Comparison of ENCODE assay signal across 8 cellular contexts in the genomic region with DNA sequence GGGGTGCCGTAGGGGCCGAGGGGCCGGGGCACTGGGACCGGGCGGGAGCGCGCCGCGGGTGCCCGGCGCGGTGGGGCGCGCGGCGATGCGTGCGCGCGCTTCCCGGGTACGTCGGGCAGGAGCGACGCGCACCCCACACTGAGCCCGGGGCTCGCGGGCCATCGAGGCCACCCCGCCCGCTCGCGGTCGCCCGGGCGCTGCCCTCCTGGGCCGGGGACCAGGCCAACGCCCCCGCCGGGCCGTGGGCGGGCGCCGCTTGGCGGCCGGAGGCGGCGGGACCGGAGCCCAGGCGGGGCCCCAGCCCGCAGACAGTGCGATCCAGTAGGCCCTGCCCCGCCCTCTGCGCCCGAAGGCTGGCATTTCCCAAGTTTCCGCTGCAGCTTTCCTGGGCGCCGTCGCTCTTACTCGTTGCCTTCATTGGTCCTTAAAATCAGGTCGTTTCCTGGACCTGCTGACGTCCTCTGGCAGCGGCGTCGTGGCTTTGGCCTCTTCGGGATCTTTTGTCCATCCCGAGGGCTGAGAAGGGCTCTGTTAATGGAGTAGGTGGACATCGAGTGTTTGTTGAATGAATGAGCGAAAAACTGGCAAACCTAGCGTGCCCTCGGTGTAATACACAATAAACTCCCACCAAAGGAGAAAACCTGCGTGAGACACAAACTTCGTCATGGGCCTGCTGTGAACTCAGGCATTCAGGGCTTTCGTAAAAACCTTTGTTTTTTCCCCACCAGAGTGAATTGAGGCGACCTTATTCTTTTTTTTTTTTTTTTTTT. TPM values are rescaled to one million over a fixed set of nuclear protein-coding genes. Genes with fewer than 3 reads are reported as not detected.
A peak's percentile ranks its signal among the peaks of the same experiment; 100 is the strongest.
DNase-seq lines count a peak whose midpoint lies in the region; ATAC-seq and TF ChIP-seq lines count a peak whose summit lies in the region.

No MANE protein-coding gene starts in this region.

- peak overlapping the region; percentile 93 for H3K27ac ChIP-seq in mammary epithelial cell (ENCODE audit: insufficient read depth, low read depth, low read length)
- peak overlapping the region; percentile 46 for H3K27ac ChIP-seq in iPS-18a (ENCODE audit: low read length)
- H3K27ac ChIP-seq in gastrocnemius medialis, result peak overlapping the region; percentile 71 to 85 (median 76)
- H3K27ac ChIP-seq in MM.1S (ENCODE audit: low read length), result no peak overlapping the region

- peak overlapping the region; percentile 63 to 74 (median 71) for H3K4me3 ChIP-seq in mammary epithelial cell (replicated peaks in 1 of 3; ENCODE audit: insufficient read depth in 1 of 3, low read depth in 2 of 3, low read length in 3 of 3)
- H3K4me3 ChIP-seq in iPS-18a (ENCODE audit: low read length), result peak overlapping the region; percentile 82
- H3K4me3 ChIP-seq in gastrocnemius medialis, result peak overlapping the region; percentile 57 to 75 (median 66)
- H3K4me3 ChIP-seq in MM.1S (ENCODE audit: low read length), result no peak overlapping the region

- H4K20me1 ChIP-seq in mammary epithelial cell (ENCODE audit: insufficient read depth, low read length) (no peaks in the 10 kb centered on the region), MM.1S (ENCODE audit: insufficient read depth, low read length) (no peaks in the 10 kb centered on the region)

- no peak for TF ChIP-seq CTCF in mammary epithelial cell (conservative IDR thresholded peaks at IDR 0.05 in 1 of 2, IDR thresholded peaks at IDR 0.05 in 1 of 2; ENCODE audit: extremely low read depth in 1 of 2, insufficient read depth in 1 of 2, low read depth in 1 of 2, low read length in 2 of 2)
- TF ChIP-seq CTCF in gastrocnemius medialis (IDR thresholded peaks at IDR 0.05 in 4 of 5, conservative IDR thresholded peaks at IDR 0.05 in 1 of 5), result peak in 2 of 5 experiments; percentile 17 to 30
- no peak for TF ChIP-seq CTCF in MM.1S (IDR thresholded peaks at IDR 0.05; ENCODE audit: low read length)

- in situ Hi-C loops in mammary epithelial cell (cut with MboI; ENCODE audit: low sequenced_read_pairs in 2 of 2) (no loop called here), gastrocnemius medialis (cut with MboI; ENCODE audit: low sequenced_read_pairs in 4 of 4) (no loop called here)

- WGBS in mammary epithelial cell (ENCODE audit: low coverage, missing lambda C conversion rate), result 5% methylated on average over 24 of the region's 76 CpGs

- CTCF ChIA-PET in mammary epithelial cell (lab: Charles Lee; ENCODE audit: low non-redundant PET), result interaction anchor here (0.6 kb wide), 1 partner anchor 238 kb away, joined by 9 read pairs; no protein-coding TSS in a partner anchor

- BruUV-seq in mammary epithelial cell (replicated peaks; lab: Mats Ljungman, UMichigan), result no TSS peak

- dilution Hi-C loops in mammary epithelial cell (cut with HindIII; ENCODE audit: low sequenced_read_pairs), result no loop called here

- ATAC-seq in gastrocnemius medialis, result peak; percentile 58 to 63
- ATAC-seq in GM21360 (IDR thresholded peaks at IDR 0.05; ENCODE audit: unreplicated experiment), result no peak

- H3K79me2 ChIP-seq in mammary epithelial cell (ENCODE audit: insufficient read depth, low read length) (peaks cover 47% of the 10 kb centered on the region), MM.1S (ENCODE audit: low read length) (no peaks in the 10 kb centered on the region)

- H3K9me2 ChIP-seq in MM.1S (replicated peaks; ENCODE audit: insufficient read depth, low read length), result no peaks in the 10 kb centered on the region

- TF ChIP-seq POLR2A in gastrocnemius medialis (IDR thresholded peaks at IDR 0.05), result peak; percentile 22 to 50

- H3K9me3 ChIP-seq in mammary epithelial cell (replicated peaks; ENCODE audit: insufficient read depth, low read length) (peaks cover 3% of the 10 kb centered on the region), iPS-18a (ENCODE audit: control insufficient read depth, low read depth, low read length) (no peaks in the 10 kb centered on the region), gastrocnemius medialis (no peaks in the 10 kb centered on the region), MM.1S (replicated peaks; ENCODE audit: insufficient read depth, low read length) (no peaks in the 10 kb centered on the region)

- H3K4me2 ChIP-seq in mammary epithelial cell (ENCODE audit: insufficient read depth, low read depth, low read length) (peak overlapping the region; percentile 92), MM.1S (ENCODE audit: low read depth, low read length) (no peak overlapping the region)

- H3K9ac ChIP-seq in mammary epithelial cell (ENCODE audit: insufficient read depth, low read length) (peak overlapping the region; percentile 88), iPS-18a (ENCODE audit: low read length) (peak overlapping the region; percentile 71), MM.1S (ENCODE audit: low read length) (no peak overlapping the region)

- H2AFZ ChIP-seq in mammary epithelial cell (ENCODE audit: low read depth, low read length), result peak overlapping the region; percentile 96
- H2AFZ ChIP-seq in MM.1S (ENCODE audit: low read length), result no peak overlapping the region

- intact Hi-C loops in mammary epithelial cell (cut with micrococcal nuclease), result loop anchor here (1.0 to 10.0 kb wide), 2 partner anchors 11 to 627 kb away; partner anchors contain the start of gene RASSF10
- intact Hi-C loops in gastrocnemius medialis (cut with DNase I; ENCODE audit: low total_unique reads), result loop anchor here (1.0 kb wide), 1 partner anchor 47 kb away; no protein-coding TSS in a partner anchor

- peaks cover 28% of the 10 kb centered on the region for H3K4me1 ChIP-seq in mammary epithelial cell (ENCODE audit: insufficient read depth, low read length)
- H3K4me1 ChIP-seq in iPS-18a (ENCODE audit: control insufficient read depth, low read depth, low read length), result peaks cover 9% of the 10 kb centered on the region
- H3K4me1 ChIP-seq in gastrocnemius medialis, result peaks cover 5 to 15% of the 10 kb centered on the region in 2 donors
- no peaks in the 10 kb centered on the region for H3K4me1 ChIP-seq in MM.1S (ENCODE audit: low read length)

- no peaks in the 10 kb centered on the region for H3K27me3 ChIP-seq in mammary epithelial cell (ENCODE audit: insufficient read depth, low read length)
- peaks cover 19% of the 10 kb centered on the region for H3K27me3 ChIP-seq in iPS-18a (ENCODE audit: control insufficient read depth, insufficient read depth, low read length)
- no peaks in the 10 kb centered on the region for H3K27me3 ChIP-seq in gastrocnemius medialis
- no peaks in the 10 kb centered on the region for H3K27me3 ChIP-seq in MM.1S (replicated peaks; ENCODE audit: insufficient read depth, low read length)

- peak; percentile 55 for DNase-seq in GM04504 (ENCODE audit: low read depth)
- DNase-seq in NCI-H748 (lab: John Stamatoyannopoulos, UW; ENCODE audit: unreplicated experiment), result peak; percentile 86
- peak; percentile 81 for DNase-seq in mammary epithelial cell
- DNase-seq in gastrocnemius medialis, result peak; percentile 21 to 43
- DNase-seq in MM.1S, result no peak
- no peak for DNase-seq in NCI-H2081 treated with DMSO at 0.1 percent for 48 hours (lab: John Stamatoyannopoulos, UW)

- no peaks in the 10 kb centered on the region for H3F3A ChIP-seq in MM.1S (ENCODE audit: insufficient read depth, low read length)

- no peaks in the 10 kb centered on the region for H3K36me3 ChIP-seq in mammary epithelial cell (ENCODE audit: insufficient read depth, low read length)
- no peaks in the 10 kb centered on the region for H3K36me3 ChIP-seq in iPS-18a (ENCODE audit: control insufficient read depth, low read depth, low read length)
- H3K36me3 ChIP-seq in gastrocnemius medialis, result no peaks in the 10 kb centered on the region
- no peaks in the 10 kb centered on the region for H3K36me3 ChIP-seq in MM.1S (replicated peaks; ENCODE audit: insufficient read depth, low read length)

RNA-seq across cellular contexts. Expression of gene PARVA, which starts 0.6 kb away (rescaled TPM):
- total RNA-seq in mammary epithelial cell, result 10 to 100 TPM; 57.7 to 59.6 TPM
- polyA plus RNA-seq in mammary epithelial cell, result 26.6 TPM
- 31.9 TPM for polyA minus RNA-seq in mammary epithelial cell
- total RNA-seq in gastrocnemius medialis, result 1 to 10 TPM; 4.4 to 9.7 (median 8.4) TPM

Comparison
In these comparisons a context has a peak if more than half of its experiments do, and no peak if none do; other contexts are left out.
1. DNase-seq: peak in GM04504 (single experiment), NCI-H748 (single experiment), mammary epithelial cell (single experiment) and gastrocnemius medialis (2 of 2); none in MM.1S (single experiment) and NCI-H2081 treated with DMSO at 0.1 percent for 48 hours (single experiment).
2. RNA of gene PARVA, which starts 0.6 kb away (total RNA-seq): 57.7 to 59.6 TPM in mammary epithelial cell; 4.4 to 9.7 TPM in gastrocnemius medialis; every median in the first group is over 4 times any median in the second.